ENCODE assay signal across 1 cellular context in genomic region chr9:36142510-36143161, GRCh38.
TF ChIP-seq lines count a peak whose summit lies in the region.

No MANE protein-coding gene starts in this region.

TF ChIP-seq in GM12878, 131 proteins besides CTCF, POLR2A, EP300 and RAD21 (continued from another document):
- TF ChIP-seq, protein P1, sequence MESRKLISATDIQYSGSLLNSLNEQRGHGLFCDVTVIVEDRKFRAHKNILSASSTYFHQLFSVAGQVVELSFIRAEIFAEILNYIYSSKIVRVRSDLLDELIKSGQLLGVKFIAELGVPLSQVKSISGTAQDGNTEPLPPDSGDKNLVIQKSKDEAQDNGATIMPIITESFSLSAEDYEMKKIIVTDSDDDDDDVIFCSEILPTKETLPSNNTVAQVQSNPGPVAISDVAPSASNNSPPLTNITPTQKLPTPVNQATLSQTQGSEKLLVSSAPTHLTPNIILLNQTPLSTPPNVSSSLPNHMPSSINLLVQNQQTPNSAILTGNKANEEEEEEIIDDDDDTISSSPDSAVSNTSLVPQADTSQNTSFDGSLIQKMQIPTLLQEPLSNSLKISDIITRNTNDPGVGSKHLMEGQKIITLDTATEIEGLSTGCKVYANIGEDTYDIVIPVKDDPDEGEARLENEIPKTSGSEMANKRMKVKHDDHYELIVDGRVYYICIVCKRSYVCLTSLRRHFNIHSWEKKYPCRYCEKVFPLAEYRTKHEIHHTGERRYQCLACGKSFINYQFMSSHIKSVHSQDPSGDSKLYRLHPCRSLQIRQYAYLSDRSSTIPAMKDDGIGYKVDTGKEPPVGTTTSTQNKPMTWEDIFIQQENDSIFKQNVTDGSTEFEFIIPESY (IDR thresholded peaks at IDR 0.05): no peak
- TF ChIP-seq CREM (IDR thresholded peaks at IDR 0.05; ENCODE audit: low read depth) (no peak), IKZF1 (conservative IDR thresholded peaks at IDR 0.05) (0 out of 2 replicates have a peak, but pooled peaks have one; percentile 26), IKZF2 (IDR thresholded peaks at IDR 0.05) (0 out of 4 replicates have a peak, but pooled peaks of 1 of the 2 experiments have one; percentile 9), SP1 (IDR thresholded peaks at IDR 0.05; ENCODE audit: low read depth, low read length) (no peak)
